9 cellular contexts compared by ENCODE assay signal in the genomic region with DNA sequence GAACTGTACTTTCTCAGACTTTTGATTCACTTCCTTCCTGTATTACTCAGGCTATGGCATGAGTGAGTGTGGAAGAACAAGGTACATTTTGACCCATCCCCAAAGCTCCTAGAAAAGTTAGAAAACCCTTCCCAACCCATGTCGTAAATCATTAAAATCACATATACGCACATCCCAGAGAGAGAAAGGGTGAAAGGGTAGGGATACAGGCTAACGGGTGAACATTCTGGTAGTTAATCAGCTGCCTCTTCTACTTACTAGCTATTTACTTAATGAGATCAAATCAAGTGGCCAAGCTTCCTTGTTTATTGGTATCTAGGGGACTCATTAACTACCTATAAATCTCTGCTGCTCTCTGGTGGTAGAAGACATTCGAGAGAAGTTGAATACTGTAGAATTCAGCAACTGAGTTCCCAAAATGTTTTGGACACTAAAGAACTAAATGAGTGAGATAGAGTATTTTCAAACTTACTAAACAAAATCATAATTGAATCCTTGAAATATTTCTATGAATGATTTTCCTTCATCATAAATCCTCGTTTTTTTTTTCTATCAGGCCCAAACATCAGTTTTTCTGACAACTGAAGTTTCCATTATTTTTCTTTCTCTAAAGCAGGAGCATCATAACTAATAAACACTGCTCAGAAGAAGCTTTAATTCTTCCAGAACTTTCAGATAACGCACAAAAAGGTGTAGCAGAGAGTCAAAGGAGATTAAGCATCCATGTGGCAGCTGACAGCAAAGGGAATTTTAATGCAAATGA.
DNase-seq lines count a peak whose midpoint lies in the region; ATAC-seq and TF ChIP-seq lines count a peak whose summit lies in the region.
"Had no signal": no experiment of that assay in that cellular context is flagged by ENCODE, and none has a peak within 500 bp of the region (broad histone marks: within the 10 kb centered on the region; RNA-seq: fewer than 3 reads in every experiment).

No MANE protein-coding gene starts in this region.

- DNase-seq in NCI-H146 (lab: John Stamatoyannopoulos, UW) (peak; percentile 2), NCI-H146 treated with DMSO at 0.1 percent for 48 hours (lab: John Stamatoyannopoulos, UW; ENCODE audit: unreplicated experiment) (no peak), NCI-H524 (lab: John Stamatoyannopoulos, UW) (peak; percentile 62 to 94), chondrocyte (ENCODE audit: low spot score) (no peak), medulla oblongata (ENCODE audit: extremely low spot score) (peak; percentile 65), KG1 (lab: John Stamatoyannopoulos, UW) (no peak)
- no peak for DNase-seq in stimulated activated CD4-positive, alpha-beta T cell treated with anti-CD3 and anti-CD28 coated beads, Interleukin-4, amount 100 ng/mL, for 4 hours

- no peak overlapping the region for H3K4me3 Mint-ChIP-seq in chondrocyte (ENCODE audit: unreplicated experiment)
- H3K4me3 Mint-ChIP-seq: CD4-positive, CD25-positive, alpha-beta regulatory T cell had no signal

- H3K27ac Mint-ChIP-seq in chondrocyte (ENCODE audit: unreplicated experiment): no peak overlapping the region
- H3K27ac Mint-ChIP-seq: CD4-positive, CD25-positive, alpha-beta regulatory T cell had no signal

- H3K27me3 Mint-ChIP-seq in chondrocyte (ENCODE audit: low read depth): no peaks in the 10 kb centered on the region

- ATAC-seq in HG03442 (IDR thresholded peaks at IDR 0.05; ENCODE audit: unreplicated experiment): no peak

- H3K4me1 Mint-ChIP-seq in chondrocyte (ENCODE audit: low read depth): peaks cover 27% of the 10 kb centered on the region
- H3K4me1 Mint-ChIP-seq: CD4-positive, CD25-positive, alpha-beta regulatory T cell had no signal

- peaks cover 2% of the 10 kb centered on the region for H3K9me3 Mint-ChIP-seq in chondrocyte (ENCODE audit: low read depth)
- H3K9me3 Mint-ChIP-seq: CD4-positive, CD25-positive, alpha-beta regulatory T cell had no signal

- no peaks in the 10 kb centered on the region for H3K36me3 Mint-ChIP-seq in chondrocyte (ENCODE audit: low read depth)
- H3K36me3 Mint-ChIP-seq: CD4-positive, CD25-positive, alpha-beta regulatory T cell had no signal

- peak; percentile 98 for TF ChIP-seq CTCF in chondrocyte (IDR thresholded peaks at IDR 0.05)

Comparison
In these comparisons a context has a peak if more than half of its experiments do, and no peak if none do; other contexts are left out.
1. DNase-seq: peak in NCI-H146 (single experiment), NCI-H524 (2 of 2) and medulla oblongata (single experiment); none in NCI-H146 treated with DMSO at 0.1 percent for 48 hours (single experiment), chondrocyte (single experiment), KG1 (single experiment) and stimulated activated CD4-positive, alpha-beta T cell treated with anti-CD3 and anti-CD28 coated beads, Interleukin-4, amount 100 ng/mL, for 4 hours (0 of 2).